24 cellular contexts compared by ENCODE assay signal in genomic region chr11:44988111-44988510, GRCh38.
"Had no signal": no experiment of that assay in that cellular context is flagged by ENCODE, and none has a peak within 500 bp of the region (broad histone marks: within the 10 kb centered on the region; RNA-seq: fewer than 3 reads in every experiment).

No MANE protein-coding gene starts in this region.

- H2AFZ ChIP-seq: hepatocyte had no signal

- H3K4me3 ChIP-seq: esophagus muscularis mucosa, gastroesophageal sphincter, heart left ventricle, hepatocyte, lung, ovary, skin epidermis, spleen, suprapubic skin, transverse colon, upper lobe of right lung, vagina had no signal

- ATAC-seq: foreskin keratinocyte; gastroesophageal sphincter; heart left ventricle; left colon; natural killer cell; stimulated activated naive B cell treated with anti-CD40 and anti-IgM and Interleukin-4, amounts not matched to agents 10 μg/mL and 1 μg/mL and 100 μg/mL, for 72 hours; upper lobe of right lung had no signal

- H3K9me3 Mint-ChIP-seq: dendritic cell treated with granulocyte-macrophage colony-stimulating factor and Interleukin-4, amounts not matched to agents 40 ng/mL and 50 ng/mL, for 4 days; memory B cell; natural killer cell; stimulated activated naive B cell treated with anti-CD40 and anti-IgM and Interleukin-4, amounts not matched to agents 10 μg/mL and 1 μg/mL and 100 μg/mL, for 72 hours; stimulated activated naive CD8-positive, alpha-beta T cell treated with anti-CD3 and anti-CD28 coated beads, Interleukin-15, Interleukin-2, amounts not matched to agents 100 ng/mL and 50 ng/mL, for 24 hours had no signal

- H3K27ac ChIP-seq: esophagus muscularis mucosa, foreskin keratinocyte, gastroesophageal sphincter, heart left ventricle, hepatocyte, ovary, skin epidermis, spleen, suprapubic skin, transverse colon, upper lobe of right lung, vagina had no signal

- H3K4me2 ChIP-seq: hepatocyte had no signal

- H3K79me2 ChIP-seq: hepatocyte had no signal

- DNase-seq: effector memory CD4-positive, alpha-beta T cell; foreskin keratinocyte; heart left ventricle; kidney glomerular epithelial cell; left colon; natural killer cell; occipital lobe; retina; spleen; stimulated activated CD4-positive, alpha-beta T cell treated with anti-CD3 and anti-CD28 coated beads, Interleukin-4, amount 100 ng/mL, for 4 hours; stimulated activated naive B cell treated with anti-CD40 and anti-IgM and Interleukin-4, amounts not matched to agents 10 μg/mL and 1 μg/mL and 100 μg/mL, for 72 hours; transverse colon; upper lobe of right lung had no signal

- H3K27me3 ChIP-seq: esophagus muscularis mucosa, gastroesophageal sphincter, heart left ventricle, hepatocyte, ovary, spleen, suprapubic skin, transverse colon, upper lobe of right lung, vagina had no signal

- H3K27me3 Mint-ChIP-seq: stimulated activated naive CD8-positive, alpha-beta T cell treated with anti-CD3 and anti-CD28 coated beads, Interleukin-15, Interleukin-2, amounts not matched to agents 100 ng/mL and 50 ng/mL, for 24 hours had no signal

- H3K27ac Mint-ChIP-seq: dendritic cell treated with granulocyte-macrophage colony-stimulating factor and Interleukin-4, amounts not matched to agents 40 ng/mL and 50 ng/mL, for 4 days; memory B cell; natural killer cell; stimulated activated naive B cell treated with anti-CD40 and anti-IgM and Interleukin-4, amounts not matched to agents 10 μg/mL and 1 μg/mL and 100 μg/mL, for 72 hours; stimulated activated naive CD8-positive, alpha-beta T cell treated with anti-CD3 and anti-CD28 coated beads, Interleukin-15, Interleukin-2, amounts not matched to agents 100 ng/mL and 50 ng/mL, for 24 hours had no signal

- H3K36me3 ChIP-seq: esophagus muscularis mucosa, gastroesophageal sphincter, heart left ventricle, ovary, spleen, suprapubic skin, transverse colon, upper lobe of right lung, vagina had no signal

- H3K36me3 Mint-ChIP-seq: memory B cell; natural killer cell; stimulated activated naive B cell treated with anti-CD40 and anti-IgM and Interleukin-4, amounts not matched to agents 10 μg/mL and 1 μg/mL and 100 μg/mL, for 72 hours had no signal

- H3K4me1 ChIP-seq: foreskin keratinocyte, vagina had no signal

- H3K4me3 Mint-ChIP-seq: dendritic cell treated with granulocyte-macrophage colony-stimulating factor and Interleukin-4, amounts not matched to agents 40 ng/mL and 50 ng/mL, for 4 days; memory B cell; natural killer cell; stimulated activated naive B cell treated with anti-CD40 and anti-IgM and Interleukin-4, amounts not matched to agents 10 μg/mL and 1 μg/mL and 100 μg/mL, for 72 hours; stimulated activated naive CD8-positive, alpha-beta T cell treated with anti-CD3 and anti-CD28 coated beads, Interleukin-15, Interleukin-2, amounts not matched to agents 100 ng/mL and 50 ng/mL, for 24 hours had no signal

- H3K9me3 ChIP-seq: esophagus muscularis mucosa, gastroesophageal sphincter, heart left ventricle, ovary, spleen, suprapubic skin, transverse colon, upper lobe of right lung, vagina had no signal
